ENCODE assay signal across 3 cellular contexts in genomic region chr3:27160779-27161287, GRCh38.
A peak's percentile ranks its signal among the peaks of the same experiment; 100 is the strongest.
TF ChIP-seq lines count a peak whose summit lies in the region.

No MANE protein-coding gene starts in this region.

TF ChIP-seq in HepG2, 621 proteins besides CTCF, POLR2A, EP300 and RAD21:
- no peak for TF ChIP-seq KIAA2018 (CRISPR knock-in tag; IDR thresholded peaks at IDR 0.05; ENCODE audit: borderline replicate concordance)
- TF ChIP-seq FOXA3 (CRISPR knock-in tag; IDR thresholded peaks at IDR 0.05): 0 out of 2 replicates have a peak, but pooled peaks have one; percentile 8
- TF ChIP-seq MAFK (conservative IDR thresholded peaks at IDR 0.05 in 1 of 2, IDR thresholded peaks at IDR 0.05 in 1 of 2; ENCODE audit: low read length in 2 of 2): peak in 1 of 2 experiments; percentile 69; a peak in 3 of 4 replicates
- no peak for TF ChIP-seq HOXD1 (CRISPR knock-in tag; IDR thresholded peaks at IDR 0.05)
- TF ChIP-seq MAFF (IDR thresholded peaks at IDR 0.05; ENCODE audit: low read depth, low read length): 0 out of 2 replicates have a peak, but pooled peaks have one; percentile 23
- TF ChIP-seq BCL6 (CRISPR knock-in tag; IDR thresholded peaks at IDR 0.05): peak; percentile 77
- TF ChIP-seq ZNF556 (CRISPR knock-in tag; IDR thresholded peaks at IDR 0.05; ENCODE audit: borderline replicate concordance): no peak
- TF ChIP-seq ZNF619 (CRISPR knock-in tag; IDR thresholded peaks at IDR 0.05): no peak

TF ChIP-seq in A549, 52 proteins besides CTCF, POLR2A, EP300 and RAD21:
- no peak for TF ChIP-seq TFCP2L1 (CRISPR knock-in tag; IDR thresholded peaks at IDR 0.05)
- TF ChIP-seq MAFK (IDR thresholded peaks at IDR 0.05; ENCODE audit: partially characterized antibody): peak; percentile 57

TF ChIP-seq in K562, 482 proteins besides CTCF, POLR2A, EP300 and RAD21:
- TF ChIP-seq ZNF316 (IDR thresholded peaks at IDR 0.05) (peak; percentile 52), ZNF780A (CRISPR knock-in tag; IDR thresholded peaks at IDR 0.05) (no peak), ZNF644 (tag; IDR thresholded peaks at IDR 0.05; ENCODE audit: low read depth) (no peak)
